In genomic region chr7:75986147-75986781, GRCh38 we compare ENCODE assay signal across 1 cellular context.
TF ChIP-seq lines count a peak whose summit lies in the region.

No MANE protein-coding gene starts in this region.

TF ChIP-seq in WTC11, 78 proteins besides CTCF, POLR2A, EP300 and RAD21 (continued from another document):
- TF ChIP-seq E2F4 (CRISPR knock-in tag; IDR thresholded peaks at IDR 0.05; ENCODE audit: borderline replicate concordance, low read depth) = no peak
- no peak for TF ChIP-seq ATF1 (CRISPR knock-in tag; IDR thresholded peaks at IDR 0.05)
